In the genomic region with DNA sequence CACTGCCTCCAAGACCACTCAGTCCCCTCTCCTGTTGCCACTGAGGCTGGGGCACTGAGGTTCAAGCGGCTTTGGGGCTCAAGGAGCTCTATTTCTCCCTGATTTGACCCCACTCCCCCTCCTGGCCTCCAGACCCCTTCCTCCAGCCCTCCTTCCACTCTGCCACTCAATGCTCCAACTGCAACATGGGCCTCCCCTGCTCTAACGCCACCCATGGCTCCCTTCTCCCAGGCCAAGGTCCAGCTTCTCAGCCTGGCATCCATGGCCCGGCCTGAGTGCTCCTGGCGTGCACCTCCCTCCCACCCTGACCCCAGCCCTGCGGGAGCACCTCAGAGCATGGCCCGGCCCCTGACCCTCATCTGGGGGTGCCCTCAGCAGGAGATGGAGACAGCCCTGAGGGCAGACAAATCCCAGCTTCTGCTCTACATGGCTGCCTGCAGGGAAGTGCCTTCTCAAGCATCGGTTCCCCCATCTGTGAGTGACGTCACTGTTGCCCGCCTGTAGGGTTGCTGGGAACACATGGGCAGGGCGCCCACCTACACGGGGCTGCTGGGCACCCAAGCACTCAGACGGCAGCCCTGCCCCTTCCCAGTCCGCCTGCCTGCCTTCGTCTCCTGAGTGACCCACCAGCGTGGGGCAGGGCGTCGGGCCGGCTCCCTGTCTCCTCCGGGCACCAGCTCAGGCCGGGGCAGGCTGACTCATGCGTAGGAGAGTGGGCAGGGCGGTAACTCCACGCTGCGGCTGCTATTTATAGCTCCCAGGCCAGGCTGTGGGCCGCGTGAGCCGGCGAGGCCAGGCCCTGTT, we compare ENCODE assay signal across 1 cellular context.
TF ChIP-seq lines count a peak whose summit lies in the region.

No MANE protein-coding gene starts in this region.

TF ChIP-seq in GM23338, 12 proteins besides CTCF, POLR2A, EP300 and RAD21 (continued from another document):
- TF ChIP-seq, protein P1, sequence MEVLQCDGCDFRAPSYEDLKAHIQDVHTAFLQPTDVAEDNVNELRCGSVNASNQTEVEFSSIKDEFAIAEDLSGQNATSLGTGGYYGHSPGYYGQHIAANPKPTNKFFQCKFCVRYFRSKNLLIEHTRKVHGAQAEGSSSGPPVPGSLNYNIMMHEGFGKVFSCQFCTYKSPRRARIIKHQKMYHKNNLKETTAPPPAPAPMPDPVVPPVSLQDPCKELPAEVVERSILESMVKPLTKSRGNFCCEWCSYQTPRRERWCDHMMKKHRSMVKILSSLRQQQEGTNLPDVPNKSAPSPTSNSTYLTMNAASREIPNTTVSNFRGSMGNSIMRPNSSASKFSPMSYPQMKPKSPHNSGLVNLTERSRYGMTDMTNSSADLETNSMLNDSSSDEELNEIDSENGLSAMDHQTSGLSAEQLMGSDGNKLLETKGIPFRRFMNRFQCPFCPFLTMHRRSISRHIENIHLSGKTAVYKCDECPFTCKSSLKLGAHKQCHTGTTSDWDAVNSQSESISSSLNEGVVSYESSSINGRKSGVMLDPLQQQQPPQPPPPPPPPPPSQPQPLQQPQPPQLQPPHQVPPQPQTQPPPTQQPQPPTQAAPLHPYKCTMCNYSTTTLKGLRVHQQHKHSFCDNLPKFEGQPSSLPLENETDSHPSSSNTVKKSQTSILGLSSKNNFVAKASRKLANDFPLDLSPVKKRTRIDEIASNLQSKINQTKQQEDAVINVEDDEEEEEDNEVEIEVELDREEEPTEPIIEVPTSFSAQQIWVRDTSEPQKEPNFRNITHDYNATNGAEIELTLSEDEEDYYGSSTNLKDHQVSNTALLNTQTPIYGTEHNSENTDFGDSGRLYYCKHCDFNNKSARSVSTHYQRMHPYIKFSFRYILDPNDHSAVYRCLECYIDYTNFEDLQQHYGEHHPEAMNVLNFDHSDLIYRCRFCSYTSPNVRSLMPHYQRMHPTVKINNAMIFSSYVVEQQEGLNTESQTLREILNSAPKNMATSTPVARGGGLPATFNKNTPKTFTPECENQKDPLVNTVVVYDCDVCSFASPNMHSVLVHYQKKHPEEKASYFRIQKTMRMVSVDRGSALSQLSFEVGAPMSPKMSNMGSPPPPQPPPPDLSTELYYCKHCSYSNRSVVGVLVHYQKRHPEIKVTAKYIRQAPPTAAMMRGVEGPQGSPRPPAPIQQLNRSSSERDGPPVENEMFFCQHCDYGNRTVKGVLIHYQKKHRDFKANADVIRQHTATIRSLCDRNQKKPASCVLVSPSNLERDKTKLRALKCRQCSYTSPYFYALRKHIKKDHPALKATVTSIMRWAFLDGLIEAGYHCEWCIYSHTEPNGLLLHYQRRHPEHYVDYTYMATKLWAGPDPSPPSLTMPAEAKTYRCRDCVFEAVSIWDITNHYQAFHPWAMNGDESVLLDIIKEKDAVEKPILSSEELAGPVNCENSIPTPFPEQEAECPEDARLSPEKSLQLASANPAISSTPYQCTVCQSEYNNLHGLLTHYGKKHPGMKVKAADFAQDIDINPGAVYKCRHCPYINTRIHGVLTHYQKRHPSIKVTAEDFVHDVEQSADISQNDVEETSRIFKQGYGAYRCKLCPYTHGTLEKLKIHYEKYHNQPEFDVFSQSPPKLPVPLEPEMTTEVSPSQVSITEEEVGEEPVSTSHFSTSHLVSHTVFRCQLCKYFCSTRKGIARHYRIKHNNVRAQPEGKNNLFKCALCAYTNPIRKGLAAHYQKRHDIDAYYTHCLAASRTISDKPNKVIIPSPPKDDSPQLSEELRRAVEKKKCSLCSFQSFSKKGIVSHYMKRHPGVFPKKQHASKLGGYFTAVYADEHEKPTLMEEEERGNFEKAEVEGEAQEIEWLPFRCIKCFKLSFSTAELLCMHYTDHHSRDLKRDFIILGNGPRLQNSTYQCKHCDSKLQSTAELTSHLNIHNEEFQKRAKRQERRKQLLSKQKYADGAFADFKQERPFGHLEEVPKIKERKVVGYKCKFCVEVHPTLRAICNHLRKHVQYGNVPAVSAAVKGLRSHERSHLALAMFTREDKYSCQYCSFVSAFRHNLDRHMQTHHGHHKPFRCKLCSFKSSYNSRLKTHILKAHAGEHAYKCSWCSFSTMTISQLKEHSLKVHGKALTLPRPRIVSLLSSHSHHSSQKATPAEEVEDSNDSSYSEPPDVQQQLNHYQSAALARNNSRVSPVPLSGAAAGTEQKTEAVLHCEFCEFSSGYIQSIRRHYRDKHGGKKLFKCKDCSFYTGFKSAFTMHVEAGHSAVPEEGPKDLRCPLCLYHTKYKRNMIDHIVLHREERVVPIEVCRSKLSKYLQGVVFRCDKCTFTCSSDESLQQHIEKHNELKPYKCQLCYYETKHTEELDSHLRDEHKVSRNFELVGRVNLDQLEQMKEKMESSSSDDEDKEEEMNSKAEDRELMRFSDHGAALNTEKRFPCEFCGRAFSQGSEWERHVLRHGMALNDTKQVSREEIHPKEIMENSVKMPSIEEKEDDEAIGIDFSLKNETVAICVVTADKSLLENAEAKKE (CRISPR knock-in tag; IDR thresholded peaks at IDR 0.05), result no peak
- TF ChIP-seq ZNF114 (CRISPR knock-in tag; IDR thresholded peaks at IDR 0.05) (no peak), NANOG (IDR thresholded peaks at IDR 0.05; ENCODE audit: borderline replicate concordance) (no peak), ZNF331 (CRISPR knock-in tag; IDR thresholded peaks at IDR 0.05; ENCODE audit: low read depth) (no peak), STAT1 (IDR thresholded peaks at IDR 0.05; ENCODE audit: unreplicated experiment) (no peak)
- TF ChIP-seq, protein P2, sequence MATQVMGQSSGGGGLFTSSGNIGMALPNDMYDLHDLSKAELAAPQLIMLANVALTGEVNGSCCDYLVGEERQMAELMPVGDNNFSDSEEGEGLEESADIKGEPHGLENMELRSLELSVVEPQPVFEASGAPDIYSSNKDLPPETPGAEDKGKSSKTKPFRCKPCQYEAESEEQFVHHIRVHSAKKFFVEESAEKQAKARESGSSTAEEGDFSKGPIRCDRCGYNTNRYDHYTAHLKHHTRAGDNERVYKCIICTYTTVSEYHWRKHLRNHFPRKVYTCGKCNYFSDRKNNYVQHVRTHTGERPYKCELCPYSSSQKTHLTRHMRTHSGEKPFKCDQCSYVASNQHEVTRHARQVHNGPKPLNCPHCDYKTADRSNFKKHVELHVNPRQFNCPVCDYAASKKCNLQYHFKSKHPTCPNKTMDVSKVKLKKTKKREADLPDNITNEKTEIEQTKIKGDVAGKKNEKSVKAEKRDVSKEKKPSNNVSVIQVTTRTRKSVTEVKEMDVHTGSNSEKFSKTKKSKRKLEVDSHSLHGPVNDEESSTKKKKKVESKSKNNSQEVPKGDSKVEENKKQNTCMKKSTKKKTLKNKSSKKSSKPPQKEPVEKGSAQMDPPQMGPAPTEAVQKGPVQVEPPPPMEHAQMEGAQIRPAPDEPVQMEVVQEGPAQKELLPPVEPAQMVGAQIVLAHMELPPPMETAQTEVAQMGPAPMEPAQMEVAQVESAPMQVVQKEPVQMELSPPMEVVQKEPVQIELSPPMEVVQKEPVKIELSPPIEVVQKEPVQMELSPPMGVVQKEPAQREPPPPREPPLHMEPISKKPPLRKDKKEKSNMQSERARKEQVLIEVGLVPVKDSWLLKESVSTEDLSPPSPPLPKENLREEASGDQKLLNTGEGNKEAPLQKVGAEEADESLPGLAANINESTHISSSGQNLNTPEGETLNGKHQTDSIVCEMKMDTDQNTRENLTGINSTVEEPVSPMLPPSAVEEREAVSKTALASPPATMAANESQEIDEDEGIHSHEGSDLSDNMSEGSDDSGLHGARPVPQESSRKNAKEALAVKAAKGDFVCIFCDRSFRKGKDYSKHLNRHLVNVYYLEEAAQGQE (IDR thresholded peaks at IDR 0.05; ENCODE audit: unreplicated experiment), result no peak
